ENCODE assay signal across 7 cellular contexts in the genomic region with DNA sequence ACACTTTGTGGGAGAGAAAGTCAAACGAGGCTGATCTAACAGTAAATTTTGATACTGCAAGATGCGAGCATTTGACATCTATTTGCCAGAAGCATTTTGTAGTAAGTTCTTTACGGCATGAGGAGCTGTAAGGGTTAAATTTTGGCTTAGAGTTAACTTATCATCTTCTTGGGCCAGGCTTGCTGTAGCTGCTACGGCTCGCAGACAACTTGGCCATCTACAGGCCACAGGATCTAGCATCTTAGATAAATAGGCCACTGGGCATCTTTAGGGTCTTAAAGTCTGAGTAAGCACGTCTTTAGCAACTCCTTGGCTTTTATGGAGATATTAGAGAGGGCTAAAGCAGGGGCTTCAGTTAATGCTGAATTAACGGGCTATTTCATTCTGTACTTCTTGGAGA.
DNase-seq lines count a peak whose midpoint lies in the region; ATAC-seq and TF ChIP-seq lines count a peak whose summit lies in the region.
"Not testable (repeated sequence)": the region's sequence is repeated elsewhere in the genome, so short reads cannot be mapped to it uniquely, and the experiment has no call there.

No MANE protein-coding gene starts in this region.

- not testable (repeated sequence) for DNase-seq in CD8-positive, alpha-beta memory T cell; T-cell; activated CD4-positive, alpha-beta memory T cell treated with anti-CD3 and anti-CD28 coated beads for 36 hours; activated naive CD4-positive, alpha-beta T cell treated with anti-CD3 and anti-CD28 coated beads, Interleukin-2, amount 10 ng/mL, durations not matched to agents 7 days and 5 days; effector memory CD4-positive, alpha-beta T cell; neural crest cell (ENCODE audit: low read depth, low spot score)
- peak; percentile 5 for DNase-seq in left kidney (ENCODE audit: low read depth, low spot score)

- H3K4me3 Mint-ChIP-seq in CD8-positive, alpha-beta memory T cell = peak overlapping the region; percentile 19 to 79 (median 64)
- H3K4me3 Mint-ChIP-seq in T-cell = peak overlapping the region; percentile 75 to 80 (median 80)
- peak overlapping the region; percentile 75 for H3K4me3 Mint-ChIP-seq in activated CD4-positive, alpha-beta memory T cell treated with anti-CD3 and anti-CD28 coated beads for 36 hours
- peak overlapping the region; percentile 42 for H3K4me3 Mint-ChIP-seq in activated naive CD4-positive, alpha-beta T cell treated with anti-CD3 and anti-CD28 coated beads, Interleukin-2, amount 10 ng/mL, durations not matched to agents 7 days and 5 days
- not testable (repeated sequence) for H3K4me3 Mint-ChIP-seq in neural crest cell

- H3K4me1 Mint-ChIP-seq in CD8-positive, alpha-beta memory T cell = peaks cover 15 to 19% (median 17%) of the 10 kb centered on the region in 3 donors
- H3K4me1 Mint-ChIP-seq in T-cell = peaks cover 27 to 60% (median 38%) of the 10 kb centered on the region in 3 donors
- peaks cover 45% of the 10 kb centered on the region for H3K4me1 Mint-ChIP-seq in activated CD4-positive, alpha-beta memory T cell treated with anti-CD3 and anti-CD28 coated beads for 36 hours (ENCODE audit: low read depth)
- H3K4me1 Mint-ChIP-seq in activated naive CD4-positive, alpha-beta T cell treated with anti-CD3 and anti-CD28 coated beads, Interleukin-2, amount 10 ng/mL, durations not matched to agents 7 days and 5 days = peaks cover 27% of the 10 kb centered on the region
- peaks cover 15% of the 10 kb centered on the region for H3K4me1 Mint-ChIP-seq in neural crest cell

- not testable (repeated sequence) for H3K27me3 ChIP-seq in CD8-positive, alpha-beta memory T cell (ENCODE audit: insufficient read depth, low read length, poor library complexity, severe bottlenecking); effector memory CD4-positive, alpha-beta T cell (replicated peaks; ENCODE audit: control insufficient read depth, insufficient read depth, low read length, poor library complexity, severe bottlenecking)

- CTCF ChIA-PET in CD8-positive, alpha-beta memory T cell (lab: Charles Lee); T-cell (lab: Charles Lee); activated CD4-positive, alpha-beta memory T cell treated with anti-CD3 and anti-CD28 coated beads for 36 hours (lab: Charles Lee); activated naive CD4-positive, alpha-beta T cell treated with anti-CD3 and anti-CD28 coated beads, Interleukin-2, amount 10 ng/mL, durations not matched to agents 7 days and 5 days (lab: Charles Lee): not testable (repeated sequence)

- H3K36me3 ChIP-seq in CD8-positive, alpha-beta memory T cell (ENCODE audit: insufficient read depth, low read length); effector memory CD4-positive, alpha-beta T cell (ENCODE audit: control insufficient read depth, insufficient read depth, low read length): not testable (repeated sequence)

- not testable (repeated sequence) for ATAC-seq in T-cell (replicated peaks in 1 of 4)

- H3K27ac ChIP-seq in CD8-positive, alpha-beta memory T cell (ENCODE audit: low read depth, low read length) = peak overlapping the region; percentile 35
- H3K27ac ChIP-seq in effector memory CD4-positive, alpha-beta T cell (ENCODE audit: insufficient read depth, low read length, poor library complexity, severe bottlenecking) = peak overlapping the region; percentile 86

- H3K4me3 ChIP-seq in CD8-positive, alpha-beta memory T cell (ENCODE audit: low read length); effector memory CD4-positive, alpha-beta T cell (ENCODE audit: insufficient read depth, low read depth, low read length, poor library complexity, severe bottlenecking): not testable (repeated sequence)

- intact Hi-C loops in activated CD4-positive, alpha-beta memory T cell treated with anti-CD3 and anti-CD28 coated beads for 36 hours (cut with micrococcal nuclease) = not testable (repeated sequence)

- not testable (repeated sequence) for H3K4me1 ChIP-seq in CD8-positive, alpha-beta memory T cell (ENCODE audit: insufficient read depth, low read length); effector memory CD4-positive, alpha-beta T cell (ENCODE audit: control insufficient read depth, insufficient read depth, low read length, poor library complexity, severe bottlenecking)

- H3K9me3 Mint-ChIP-seq in CD8-positive, alpha-beta memory T cell; T-cell; activated CD4-positive, alpha-beta memory T cell treated with anti-CD3 and anti-CD28 coated beads for 36 hours; activated naive CD4-positive, alpha-beta T cell treated with anti-CD3 and anti-CD28 coated beads, Interleukin-2, amount 10 ng/mL, durations not matched to agents 7 days and 5 days; neural crest cell: not testable (repeated sequence)

- not testable (repeated sequence) for H3K9me3 ChIP-seq in CD8-positive, alpha-beta memory T cell (ENCODE audit: low read length); effector memory CD4-positive, alpha-beta T cell (ENCODE audit: control insufficient read depth, low read length)

- not testable (repeated sequence) for TF ChIP-seq CTCF in neural crest cell (conservative IDR thresholded peaks at IDR 0.05)

- H3K27me3 Mint-ChIP-seq in CD8-positive, alpha-beta memory T cell; T-cell; activated CD4-positive, alpha-beta memory T cell treated with anti-CD3 and anti-CD28 coated beads for 36 hours; activated naive CD4-positive, alpha-beta T cell treated with anti-CD3 and anti-CD28 coated beads, Interleukin-2, amount 10 ng/mL, durations not matched to agents 7 days and 5 days: not testable (repeated sequence)
- H3K27me3 Mint-ChIP-seq in neural crest cell (ENCODE audit: low read depth) = peaks cover 13% of the 10 kb centered on the region

- H3K27ac Mint-ChIP-seq in CD8-positive, alpha-beta memory T cell = peak overlapping the region; percentile 1 to 98 (median 90)
- H3K27ac Mint-ChIP-seq in T-cell (peak overlapping the region; percentile 89 to 98), neural crest cell (ENCODE audit: unreplicated experiment) (peak overlapping the region; percentile 28)
- H3K27ac Mint-ChIP-seq in activated CD4-positive, alpha-beta memory T cell treated with anti-CD3 and anti-CD28 coated beads for 36 hours = peak overlapping the region; percentile 95
- peak overlapping the region; percentile 85 for H3K27ac Mint-ChIP-seq in activated naive CD4-positive, alpha-beta T cell treated with anti-CD3 and anti-CD28 coated beads, Interleukin-2, amount 10 ng/mL, durations not matched to agents 7 days and 5 days

- POLR2A ChIA-PET in CD8-positive, alpha-beta memory T cell (lab: Charles Lee); T-cell (lab: Charles Lee); activated CD4-positive, alpha-beta memory T cell treated with anti-CD3 and anti-CD28 coated beads for 36 hours (lab: Charles Lee): not testable (repeated sequence)

- not testable (repeated sequence) for H3K36me3 Mint-ChIP-seq in CD8-positive, alpha-beta memory T cell; T-cell; activated CD4-positive, alpha-beta memory T cell treated with anti-CD3 and anti-CD28 coated beads for 36 hours; activated naive CD4-positive, alpha-beta T cell treated with anti-CD3 and anti-CD28 coated beads, Interleukin-2, amount 10 ng/mL, durations not matched to agents 7 days and 5 days; neural crest cell (ENCODE audit: low read depth)

Comparison
In these comparisons a context has a peak if more than half of its experiments do, and no peak if none do; other contexts are left out.
1. H3K27ac Mint-ChIP-seq: peak in every context shown above with its lines; median percentile 95 in activated CD4-positive, alpha-beta memory T cell treated with anti-CD3 and anti-CD28 coated beads for 36 hours; 94 in T-cell; 90 in CD8-positive, alpha-beta memory T cell; 85 in activated naive CD4-positive, alpha-beta T cell treated with anti-CD3 and anti-CD28 coated beads, Interleukin-2, amount 10 ng/mL, durations not matched to agents 7 days and 5 days; 28 in neural crest cell.